ENCODE assay signal across 9 cellular contexts in the genomic region with DNA sequence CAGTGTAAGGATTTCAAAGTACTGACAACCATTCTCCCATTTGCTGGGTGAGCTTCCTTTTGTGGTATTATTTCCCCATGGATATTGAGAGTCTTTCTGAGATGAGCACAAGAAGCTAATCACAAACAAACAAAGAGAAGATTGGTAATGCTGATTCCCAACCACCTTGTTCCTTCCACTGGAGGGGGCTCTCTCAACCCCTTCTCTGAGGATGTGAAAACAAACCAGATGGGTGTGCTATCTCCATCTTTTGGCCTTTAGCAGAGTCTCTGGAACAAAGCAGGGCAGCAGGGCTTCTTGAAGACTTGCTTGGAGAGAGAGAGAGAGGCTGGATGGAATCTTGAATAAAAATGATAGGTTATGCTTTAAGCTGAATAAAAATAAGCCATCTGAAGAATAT.
DNase-seq lines count a peak whose midpoint lies in the region; ATAC-seq and TF ChIP-seq lines count a peak whose summit lies in the region.
"Had no signal": no experiment of that assay in that cellular context is flagged by ENCODE, and none has a peak within 500 bp of the region (broad histone marks: within the 10 kb centered on the region; RNA-seq: fewer than 3 reads in every experiment).

No MANE protein-coding gene starts in this region.

- no peaks in the 10 kb centered on the region for H3K36me3 ChIP-seq in PC-9 (ENCODE audit: low read depth)

- H3K9me2 ChIP-seq in PC-9 (ENCODE audit: insufficient read depth): no peaks in the 10 kb centered on the region; the same call in none of the 2 replicates

- H3K4me2 ChIP-seq in PC-9: no peak overlapping the region

- no peaks in the 10 kb centered on the region for H4K20me1 ChIP-seq in PC-9 (ENCODE audit: insufficient read depth)

- POLR2A ChIA-PET in PC-9 (lab: Charles Lee; ENCODE audit: unreplicated experiment): no interaction called here

- no peaks in the 10 kb centered on the region for H3K79me2 ChIP-seq in PC-9 (ENCODE audit: low read depth)

- H3K4me3 ChIP-seq in astrocyte of the spinal cord (ENCODE audit: low read depth, low read length) (no peak overlapping the region), PC-9 (no peak overlapping the region)

- no peaks in the 10 kb centered on the region for H3F3A ChIP-seq in PC-9 (ENCODE audit: insufficient read depth, low read depth)

- no peak overlapping the region for H3K4me3 Mint-ChIP-seq in nephron progenitor cell
- H3K4me3 Mint-ChIP-seq: central memory CD8-positive, alpha-beta T cell had no signal

- H3K27me3 Mint-ChIP-seq in nephron progenitor cell (ENCODE audit: low read depth, poor library complexity): no peaks in the 10 kb centered on the region
- H3K27me3 Mint-ChIP-seq: central memory CD8-positive, alpha-beta T cell had no signal

- no peak overlapping the region for H2AFZ ChIP-seq in PC-9

- H3K4me1 ChIP-seq in PC-9 (replicated peaks; ENCODE audit: insufficient read depth): no peaks in the 10 kb centered on the region

- intact Hi-C loops in left ventricle myocardium superior (cut with micrococcal nuclease) (no loop called here), PC-9 (cut with micrococcal nuclease; ENCODE audit: unreplicated experiment) (no loop called here)

- no peak overlapping the region for H3K27ac ChIP-seq in PC-9

- H3K9me3 ChIP-seq in PC-9 (ENCODE audit: insufficient read depth, low read depth): no peaks in the 10 kb centered on the region

- DNase-seq in Daoy (ENCODE audit: low read depth) (peak; percentile 31), M059J (ENCODE audit: low read depth) (peak; percentile 27), astrocyte of the spinal cord (ENCODE audit: low read depth, low spot score) (peak; percentile 55), nephron progenitor cell (peak; percentile 26), left ventricle myocardium superior (no peak), PC-9 (no peak)

- TF ChIP-seq CTCF in astrocyte of the spinal cord (IDR thresholded peaks at IDR 0.05; ENCODE audit: low read depth, low read length): peak; percentile 34
- peak; percentile 43 for TF ChIP-seq CTCF in nephron progenitor cell (IDR thresholded peaks at IDR 0.05)
- TF ChIP-seq CTCF in PC-9 (conservative IDR thresholded peaks at IDR 0.05): no peak

- H3K36me3 Mint-ChIP-seq in nephron progenitor cell (ENCODE audit: low read depth): no peaks in the 10 kb centered on the region

- BruUV-seq in PC-9 (replicated peaks; lab: Mats Ljungman, UMichigan): no TSS peak

- ATAC-seq in GM19035 (IDR thresholded peaks at IDR 0.05; ENCODE audit: unreplicated experiment) (no peak), GM21390 (IDR thresholded peaks at IDR 0.05; ENCODE audit: unreplicated experiment) (no peak), left ventricle myocardium superior (no peak)

- H3K27me3 ChIP-seq in PC-9 (ENCODE audit: insufficient read depth, low read depth): no peaks in the 10 kb centered on the region

- CTCF ChIA-PET in PC-9 (lab: Charles Lee): no interaction called here

- peaks cover 34% of the 10 kb centered on the region for H3K4me1 Mint-ChIP-seq in nephron progenitor cell
- H3K4me1 Mint-ChIP-seq: central memory CD8-positive, alpha-beta T cell had no signal

- in situ Hi-C loops in astrocyte of the spinal cord (cut with HindIII; ENCODE audit: low sequenced_read_pairs): no loop called here

- H3K27ac Mint-ChIP-seq in nephron progenitor cell: no peak overlapping the region

- H3K9me3 Mint-ChIP-seq in nephron progenitor cell: no peaks in the 10 kb centered on the region

Comparison
In these comparisons a context has a peak if more than half of its experiments do, and no peak if none do; other contexts are left out.
1. DNase-seq: peak in Daoy (single experiment), M059J (single experiment), astrocyte of the spinal cord (single experiment) and nephron progenitor cell (single experiment); none in left ventricle myocardium superior (single experiment) and PC-9 (0 of 2).